Comparison of ENCODE assay signal across 8 cellular contexts in the genomic region with DNA sequence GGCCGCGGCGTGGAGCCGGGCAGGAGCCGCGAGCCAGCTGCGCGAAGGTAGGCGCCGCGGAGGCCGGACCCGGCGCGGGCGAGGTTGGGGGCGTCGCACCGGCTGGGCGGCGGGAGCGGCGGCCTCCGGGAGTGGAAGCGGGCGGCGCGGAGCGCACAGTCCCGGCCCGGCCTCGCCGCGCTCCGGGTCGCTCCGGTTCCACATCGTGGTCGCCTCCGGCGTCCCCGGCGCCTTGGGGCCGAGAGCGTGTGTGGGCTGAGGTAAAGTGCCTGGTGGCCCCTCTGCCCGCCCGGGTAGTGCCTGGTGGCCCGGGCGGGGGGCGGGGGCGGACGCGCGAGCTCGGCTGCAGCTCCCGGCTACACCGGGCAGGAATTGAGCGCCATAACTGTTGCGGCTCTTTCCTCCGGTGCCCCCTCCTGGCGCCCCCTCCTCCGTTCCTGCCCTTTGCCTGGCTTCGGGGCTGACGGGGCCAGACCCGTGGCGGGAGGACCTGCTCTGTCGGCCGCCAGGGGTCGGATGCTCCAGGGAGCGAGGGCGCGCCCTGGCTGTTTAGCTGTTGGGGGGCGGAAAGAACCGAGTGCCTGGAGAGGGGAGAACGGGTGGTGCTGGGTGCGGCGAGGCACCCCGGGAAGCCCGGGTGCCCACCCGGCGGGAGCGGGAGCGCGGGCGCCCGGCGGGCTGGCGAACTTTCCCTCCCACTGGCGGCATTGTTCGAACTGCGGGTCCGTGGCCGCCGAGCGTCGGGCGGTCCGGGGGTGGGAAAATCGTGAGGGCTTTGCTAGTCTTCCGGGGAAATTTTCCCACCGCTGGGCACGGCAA. TPM values are rescaled to one million over a fixed set of nuclear protein-coding genes. Genes with fewer than 3 reads are reported as not detected.
DNase-seq lines count a peak whose midpoint lies in the region; ATAC-seq and TF ChIP-seq lines count a peak whose summit lies in the region.

No MANE protein-coding gene starts in this region.

- no peaks in the 10 kb centered on the region for H3K36me3 ChIP-seq in GM23338 (ENCODE audit: insufficient read depth)

- H3K9me3 Mint-ChIP-seq in GM23338 (no peaks in the 10 kb centered on the region), neural crest cell (no peaks in the 10 kb centered on the region)

- H3K4me1 Mint-ChIP-seq in GM23338 (peaks cover 31% of the 10 kb centered on the region), neural crest cell (peaks cover 18% of the 10 kb centered on the region)

- H3K9me2 ChIP-seq in GM23338 (ENCODE audit: insufficient read depth): no peaks in the 10 kb centered on the region

- H4K20me1 ChIP-seq in GM23338 (replicated peaks; ENCODE audit: insufficient read depth): no peaks in the 10 kb centered on the region

- H3K4me3 Mint-ChIP-seq in GM23338 (peak overlapping the region; percentile 94), neural crest cell (peak overlapping the region; percentile 94)

- H3K27me3 ChIP-seq in GM23338 (ENCODE audit: insufficient read depth): no peaks in the 10 kb centered on the region

- ATAC-seq in GM23338 (peak; percentile 79), GM21576 (IDR thresholded peaks at IDR 0.05; ENCODE audit: unreplicated experiment) (no peak)

- peak overlapping the region; percentile 90 for H3K4me2 ChIP-seq in GM23338

- TF ChIP-seq CTCF in GM23338 (conservative IDR thresholded peaks at IDR 0.05; ENCODE audit: low read depth in 2 of 2) (peak; percentile 41 to 62), fibroblast of the aortic adventitia (IDR thresholded peaks at IDR 0.05; ENCODE audit: insufficient read depth, low read length) (peak; percentile 59), neural crest cell (conservative IDR thresholded peaks at IDR 0.05) (peak; percentile 60)

- 0 out of 2 replicates have a peak, but pooled peaks cover 4% of the 10 kb centered on the region for H3F3A ChIP-seq in GM23338 (replicated peaks; ENCODE audit: low read depth)

- H3K27me3 Mint-ChIP-seq in GM23338 (ENCODE audit: insufficient read depth, low read depth, poor library complexity): peaks cover 2% of the 10 kb centered on the region
- H3K27me3 Mint-ChIP-seq in neural crest cell (ENCODE audit: low read depth): peaks cover 17% of the 10 kb centered on the region

- H3K27ac Mint-ChIP-seq in GM23338 (no peak overlapping the region), neural crest cell (ENCODE audit: unreplicated experiment) (no peak overlapping the region)

- H3K27ac ChIP-seq in GM23338 (ENCODE audit: low read depth): no peak overlapping the region

- peaks cover 46% of the 10 kb centered on the region for H3K79me2 ChIP-seq in GM23338 (replicated peaks; ENCODE audit: insufficient read depth)

- H3K36me3 Mint-ChIP-seq in GM23338 (ENCODE audit: low read depth) (no peaks in the 10 kb centered on the region; the same call in 2 of the 3 replicates), neural crest cell (ENCODE audit: low read depth) (no peaks in the 10 kb centered on the region)

- DNase-seq in COR-L47 (lab: John Stamatoyannopoulos, UW): peak; percentile 29
- DNase-seq in GM23338 (ENCODE audit: low spot score): peak; percentile 76
- DNase-seq in NCI-H2171 treated with DMSO at 0.1 percent for 48 hours (lab: John Stamatoyannopoulos, UW): peak; percentile 41
- peak; percentile 24 for DNase-seq in activated CD8-positive, alpha-beta memory T cell treated with anti-CD3 and anti-CD28 coated beads, Interleukin-2, amount 50 U/mL, for 4 hours
- peak; percentile 14 for DNase-seq in fibroblast of the aortic adventitia (ENCODE audit: low read depth)
- peak; percentile 44 for DNase-seq in neural crest cell (ENCODE audit: low read depth, low spot score)
- no peak for DNase-seq in DMS153 treated with DMSO at 0.1 percent for 48 hours (lab: John Stamatoyannopoulos, UW; ENCODE audit: unreplicated experiment)

- no peak overlapping the region for H2AFZ ChIP-seq in GM23338

- 0 out of 2 replicates have a peak, but pooled peaks cover 6% of the 10 kb centered on the region for H3K4me1 ChIP-seq in GM23338 (ENCODE audit: insufficient read depth)

- H3K4me3 ChIP-seq in GM23338: peak overlapping the region; percentile 81
- H3K4me3 ChIP-seq in fibroblast of the aortic adventitia (ENCODE audit: low read depth, low read length): peak overlapping the region; percentile 69

TF ChIP-seq in GM23338, 12 proteins besides CTCF, POLR2A, EP300 and RAD21 (continues in another document):
- TF ChIP-seq ZNF331 (CRISPR knock-in tag; IDR thresholded peaks at IDR 0.05; ENCODE audit: low read depth): no peak
- no peak for TF ChIP-seq POLR2AphosphoS5 (IDR thresholded peaks at IDR 0.05; ENCODE audit: low read depth)
- TF ChIP-seq CREB1 (CRISPR knock-in tag; IDR thresholded peaks at IDR 0.05; ENCODE audit: low read depth): no peak
- TF ChIP-seq ZNF114 (CRISPR knock-in tag; IDR thresholded peaks at IDR 0.05): no peak
- TF ChIP-seq, protein P1, sequence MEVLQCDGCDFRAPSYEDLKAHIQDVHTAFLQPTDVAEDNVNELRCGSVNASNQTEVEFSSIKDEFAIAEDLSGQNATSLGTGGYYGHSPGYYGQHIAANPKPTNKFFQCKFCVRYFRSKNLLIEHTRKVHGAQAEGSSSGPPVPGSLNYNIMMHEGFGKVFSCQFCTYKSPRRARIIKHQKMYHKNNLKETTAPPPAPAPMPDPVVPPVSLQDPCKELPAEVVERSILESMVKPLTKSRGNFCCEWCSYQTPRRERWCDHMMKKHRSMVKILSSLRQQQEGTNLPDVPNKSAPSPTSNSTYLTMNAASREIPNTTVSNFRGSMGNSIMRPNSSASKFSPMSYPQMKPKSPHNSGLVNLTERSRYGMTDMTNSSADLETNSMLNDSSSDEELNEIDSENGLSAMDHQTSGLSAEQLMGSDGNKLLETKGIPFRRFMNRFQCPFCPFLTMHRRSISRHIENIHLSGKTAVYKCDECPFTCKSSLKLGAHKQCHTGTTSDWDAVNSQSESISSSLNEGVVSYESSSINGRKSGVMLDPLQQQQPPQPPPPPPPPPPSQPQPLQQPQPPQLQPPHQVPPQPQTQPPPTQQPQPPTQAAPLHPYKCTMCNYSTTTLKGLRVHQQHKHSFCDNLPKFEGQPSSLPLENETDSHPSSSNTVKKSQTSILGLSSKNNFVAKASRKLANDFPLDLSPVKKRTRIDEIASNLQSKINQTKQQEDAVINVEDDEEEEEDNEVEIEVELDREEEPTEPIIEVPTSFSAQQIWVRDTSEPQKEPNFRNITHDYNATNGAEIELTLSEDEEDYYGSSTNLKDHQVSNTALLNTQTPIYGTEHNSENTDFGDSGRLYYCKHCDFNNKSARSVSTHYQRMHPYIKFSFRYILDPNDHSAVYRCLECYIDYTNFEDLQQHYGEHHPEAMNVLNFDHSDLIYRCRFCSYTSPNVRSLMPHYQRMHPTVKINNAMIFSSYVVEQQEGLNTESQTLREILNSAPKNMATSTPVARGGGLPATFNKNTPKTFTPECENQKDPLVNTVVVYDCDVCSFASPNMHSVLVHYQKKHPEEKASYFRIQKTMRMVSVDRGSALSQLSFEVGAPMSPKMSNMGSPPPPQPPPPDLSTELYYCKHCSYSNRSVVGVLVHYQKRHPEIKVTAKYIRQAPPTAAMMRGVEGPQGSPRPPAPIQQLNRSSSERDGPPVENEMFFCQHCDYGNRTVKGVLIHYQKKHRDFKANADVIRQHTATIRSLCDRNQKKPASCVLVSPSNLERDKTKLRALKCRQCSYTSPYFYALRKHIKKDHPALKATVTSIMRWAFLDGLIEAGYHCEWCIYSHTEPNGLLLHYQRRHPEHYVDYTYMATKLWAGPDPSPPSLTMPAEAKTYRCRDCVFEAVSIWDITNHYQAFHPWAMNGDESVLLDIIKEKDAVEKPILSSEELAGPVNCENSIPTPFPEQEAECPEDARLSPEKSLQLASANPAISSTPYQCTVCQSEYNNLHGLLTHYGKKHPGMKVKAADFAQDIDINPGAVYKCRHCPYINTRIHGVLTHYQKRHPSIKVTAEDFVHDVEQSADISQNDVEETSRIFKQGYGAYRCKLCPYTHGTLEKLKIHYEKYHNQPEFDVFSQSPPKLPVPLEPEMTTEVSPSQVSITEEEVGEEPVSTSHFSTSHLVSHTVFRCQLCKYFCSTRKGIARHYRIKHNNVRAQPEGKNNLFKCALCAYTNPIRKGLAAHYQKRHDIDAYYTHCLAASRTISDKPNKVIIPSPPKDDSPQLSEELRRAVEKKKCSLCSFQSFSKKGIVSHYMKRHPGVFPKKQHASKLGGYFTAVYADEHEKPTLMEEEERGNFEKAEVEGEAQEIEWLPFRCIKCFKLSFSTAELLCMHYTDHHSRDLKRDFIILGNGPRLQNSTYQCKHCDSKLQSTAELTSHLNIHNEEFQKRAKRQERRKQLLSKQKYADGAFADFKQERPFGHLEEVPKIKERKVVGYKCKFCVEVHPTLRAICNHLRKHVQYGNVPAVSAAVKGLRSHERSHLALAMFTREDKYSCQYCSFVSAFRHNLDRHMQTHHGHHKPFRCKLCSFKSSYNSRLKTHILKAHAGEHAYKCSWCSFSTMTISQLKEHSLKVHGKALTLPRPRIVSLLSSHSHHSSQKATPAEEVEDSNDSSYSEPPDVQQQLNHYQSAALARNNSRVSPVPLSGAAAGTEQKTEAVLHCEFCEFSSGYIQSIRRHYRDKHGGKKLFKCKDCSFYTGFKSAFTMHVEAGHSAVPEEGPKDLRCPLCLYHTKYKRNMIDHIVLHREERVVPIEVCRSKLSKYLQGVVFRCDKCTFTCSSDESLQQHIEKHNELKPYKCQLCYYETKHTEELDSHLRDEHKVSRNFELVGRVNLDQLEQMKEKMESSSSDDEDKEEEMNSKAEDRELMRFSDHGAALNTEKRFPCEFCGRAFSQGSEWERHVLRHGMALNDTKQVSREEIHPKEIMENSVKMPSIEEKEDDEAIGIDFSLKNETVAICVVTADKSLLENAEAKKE (CRISPR knock-in tag; IDR thresholded peaks at IDR 0.05): no peak

RNA-seq across cellular contexts. Expression of a gene that starts 0.7 kb away (rescaled TPM):
- 14.1 and 15.3 TPM in 2 replicates for total RNA-seq in GM23338 (2014; rRNA removed; shearing (Covaris generic))
- polyA plus RNA-seq in GM23338 (2016; fragmentation: Nextera tagmentation; extraction: Ambion mirVana): 3.9 and 4.5 TPM in 2 replicates
- 3.9 and 5.9 TPM in 2 replicates for total RNA-seq in fibroblast of the aortic adventitia (ENCODE audit: low replicate concordance)
- total RNA-seq in neural crest cell: 18.1 and 18.8 TPM in 2 replicates
